Comparison of ENCODE assay signal across 15 cellular contexts in the genomic region with DNA sequence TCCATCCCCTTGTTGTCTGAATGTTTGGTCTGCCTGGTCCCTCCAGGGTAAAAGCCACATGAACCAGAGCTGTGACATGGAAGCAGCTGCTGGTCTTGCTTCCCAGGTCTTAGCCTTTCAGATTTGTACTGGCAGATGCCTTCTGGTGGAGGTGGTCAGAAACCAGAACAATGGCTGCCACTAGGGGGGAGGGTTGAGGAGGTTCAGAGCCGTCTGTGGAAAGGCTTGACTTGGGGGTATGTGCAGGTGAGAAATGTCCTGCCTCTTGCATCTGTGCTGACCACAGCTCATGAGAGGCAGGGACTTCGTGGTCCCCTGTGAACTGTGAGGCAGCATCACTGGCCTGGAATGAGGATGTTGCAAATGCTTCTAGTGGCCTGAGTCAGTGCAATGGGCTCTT.
A peak's percentile ranks its signal among the peaks of the same experiment; 100 is the strongest.
DNase-seq lines count a peak whose midpoint lies in the region; ATAC-seq and TF ChIP-seq lines count a peak whose summit lies in the region.
"Had no signal": no experiment of that assay in that cellular context is flagged by ENCODE, and none has a peak within 500 bp of the region (broad histone marks: within the 10 kb centered on the region; RNA-seq: fewer than 3 reads in every experiment).

No MANE protein-coding gene starts in this region.

- H3K27me3 Mint-ChIP-seq in GM23338 (ENCODE audit: insufficient read depth, low read depth, poor library complexity) = no peaks in the 10 kb centered on the region

- H3K27ac ChIP-seq in GM23338 (ENCODE audit: low read depth) (no peak overlapping the region), WERI-Rb-1 (no peak overlapping the region)
- H3K27ac ChIP-seq: BLaER1, SJCRH30 had no signal

- no peaks in the 10 kb centered on the region for H3K4me1 ChIP-seq in GM23338 (ENCODE audit: insufficient read depth)

- H3K9me3 ChIP-seq in WERI-Rb-1 (ENCODE audit: severe bottlenecking) = no peaks in the 10 kb centered on the region
- H3K9me3 ChIP-seq: BLaER1, SJCRH30 had no signal

- DNase-seq in AG20443 (ENCODE audit: low spot score) (peak; percentile 48), GM23338 (ENCODE audit: low spot score) (peak; percentile 2), WERI-Rb-1 (peak; percentile 11), kidney tubule cell (ENCODE audit: low spot score) (peak; percentile 61), SKM-1 treated with dmso at 0.1 percent for 144 hours (lab: John Stamatoyannopoulos, UW; ENCODE audit: unreplicated experiment) (no peak), NCI-H2196 (lab: John Stamatoyannopoulos, UW; ENCODE audit: unreplicated experiment) (no peak)
- no peak for DNase-seq in stimulated activated CD4-positive, alpha-beta T cell treated with anti-CD3 and anti-CD28 coated beads, Interleukin-1b, Interleukin-23, amount 100 ng/mL, for 48 hours
- DNase-seq in stimulated activated naive CD8-positive, alpha-beta T cell treated with anti-CD3 and anti-CD28 coated beads, Interleukin-15, Interleukin-2, amounts not matched to agents 100 U/mL and 50 U/mL, for 24 hours = no peak
- DNase-seq: CD4-positive, alpha-beta memory T cell; NCI-H187; NCI-H226; NCI-H524 treated with DMSO at 0.1 percent for 48 hours had no signal

- H4K20me1 ChIP-seq in GM23338 (replicated peaks; ENCODE audit: insufficient read depth) = no peaks in the 10 kb centered on the region
- H4K20me1 ChIP-seq: BLaER1 had no signal

- peaks cover 29% of the 10 kb centered on the region for H3K9me2 ChIP-seq in GM23338 (ENCODE audit: insufficient read depth)

- no peaks in the 10 kb centered on the region for H3K79me2 ChIP-seq in GM23338 (replicated peaks; ENCODE audit: insufficient read depth)

- H3K4me1 Mint-ChIP-seq in GM23338 = no peaks in the 10 kb centered on the region
- H3K4me1 Mint-ChIP-seq: CD4-positive, alpha-beta memory T cell had no signal

- no peak overlapping the region for H3K4me2 ChIP-seq in GM23338
- H3K4me2 ChIP-seq: BLaER1 had no signal

- no peak overlapping the region for H3K4me3 Mint-ChIP-seq in GM23338
- H3K4me3 Mint-ChIP-seq: CD4-positive, alpha-beta memory T cell had no signal

- ATAC-seq in GM23338 = no peak
- ATAC-seq in stimulated activated naive CD8-positive, alpha-beta T cell treated with anti-CD3 and anti-CD28 coated beads, Interleukin-15, Interleukin-2, amounts not matched to agents 100 U/mL and 50 U/mL, for 24 hours = no peak
- ATAC-seq: Panc1 had no signal

- H3K36me3 ChIP-seq in GM23338 (ENCODE audit: insufficient read depth) (no peaks in the 10 kb centered on the region), WERI-Rb-1 (no peaks in the 10 kb centered on the region)
- H3K36me3 ChIP-seq: BLaER1, SJCRH30 had no signal

- no peak overlapping the region for H3K27ac Mint-ChIP-seq in GM23338

- H2AFZ ChIP-seq in GM23338 = no peak overlapping the region

- H3K27me3 ChIP-seq in GM23338 (ENCODE audit: insufficient read depth) = no peaks in the 10 kb centered on the region
- H3K27me3 ChIP-seq in WERI-Rb-1 (ENCODE audit: insufficient read depth, low read depth, severe bottlenecking) = no peaks in the 10 kb centered on the region
- H3K27me3 ChIP-seq: BLaER1, SJCRH30 had no signal

- no peaks in the 10 kb centered on the region; the same call in 2 of the 3 replicates for H3K9me3 Mint-ChIP-seq in GM23338

- no peaks in the 10 kb centered on the region for H3K36me3 Mint-ChIP-seq in GM23338 (ENCODE audit: low read depth)
- H3K36me3 Mint-ChIP-seq: CD4-positive, alpha-beta memory T cell had no signal

- TF ChIP-seq CTCF in GM23338 (conservative IDR thresholded peaks at IDR 0.05; ENCODE audit: low read depth in 2 of 2) = peak in 1 of 2 experiments; percentile 35; a peak in 2 of 4 replicates
- TF ChIP-seq CTCF in WERI-Rb-1 (IDR thresholded peaks at IDR 0.05; ENCODE audit: low read depth, low read length) = no peak

- H3K4me3 ChIP-seq in GM23338 (no peak overlapping the region), WERI-Rb-1 (ENCODE audit: low read depth, low read length) (no peak overlapping the region)
- H3K4me3 ChIP-seq: BLaER1, SJCRH30 had no signal

- no peaks in the 10 kb centered on the region for H3F3A ChIP-seq in GM23338 (replicated peaks; ENCODE audit: low read depth)

TF ChIP-seq in GM23338, 12 proteins besides CTCF, POLR2A, EP300 and RAD21 (continues in another document):
- TF ChIP-seq, protein P1, sequence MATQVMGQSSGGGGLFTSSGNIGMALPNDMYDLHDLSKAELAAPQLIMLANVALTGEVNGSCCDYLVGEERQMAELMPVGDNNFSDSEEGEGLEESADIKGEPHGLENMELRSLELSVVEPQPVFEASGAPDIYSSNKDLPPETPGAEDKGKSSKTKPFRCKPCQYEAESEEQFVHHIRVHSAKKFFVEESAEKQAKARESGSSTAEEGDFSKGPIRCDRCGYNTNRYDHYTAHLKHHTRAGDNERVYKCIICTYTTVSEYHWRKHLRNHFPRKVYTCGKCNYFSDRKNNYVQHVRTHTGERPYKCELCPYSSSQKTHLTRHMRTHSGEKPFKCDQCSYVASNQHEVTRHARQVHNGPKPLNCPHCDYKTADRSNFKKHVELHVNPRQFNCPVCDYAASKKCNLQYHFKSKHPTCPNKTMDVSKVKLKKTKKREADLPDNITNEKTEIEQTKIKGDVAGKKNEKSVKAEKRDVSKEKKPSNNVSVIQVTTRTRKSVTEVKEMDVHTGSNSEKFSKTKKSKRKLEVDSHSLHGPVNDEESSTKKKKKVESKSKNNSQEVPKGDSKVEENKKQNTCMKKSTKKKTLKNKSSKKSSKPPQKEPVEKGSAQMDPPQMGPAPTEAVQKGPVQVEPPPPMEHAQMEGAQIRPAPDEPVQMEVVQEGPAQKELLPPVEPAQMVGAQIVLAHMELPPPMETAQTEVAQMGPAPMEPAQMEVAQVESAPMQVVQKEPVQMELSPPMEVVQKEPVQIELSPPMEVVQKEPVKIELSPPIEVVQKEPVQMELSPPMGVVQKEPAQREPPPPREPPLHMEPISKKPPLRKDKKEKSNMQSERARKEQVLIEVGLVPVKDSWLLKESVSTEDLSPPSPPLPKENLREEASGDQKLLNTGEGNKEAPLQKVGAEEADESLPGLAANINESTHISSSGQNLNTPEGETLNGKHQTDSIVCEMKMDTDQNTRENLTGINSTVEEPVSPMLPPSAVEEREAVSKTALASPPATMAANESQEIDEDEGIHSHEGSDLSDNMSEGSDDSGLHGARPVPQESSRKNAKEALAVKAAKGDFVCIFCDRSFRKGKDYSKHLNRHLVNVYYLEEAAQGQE (IDR thresholded peaks at IDR 0.05; ENCODE audit: unreplicated experiment) = no peak
- TF ChIP-seq, protein P2, sequence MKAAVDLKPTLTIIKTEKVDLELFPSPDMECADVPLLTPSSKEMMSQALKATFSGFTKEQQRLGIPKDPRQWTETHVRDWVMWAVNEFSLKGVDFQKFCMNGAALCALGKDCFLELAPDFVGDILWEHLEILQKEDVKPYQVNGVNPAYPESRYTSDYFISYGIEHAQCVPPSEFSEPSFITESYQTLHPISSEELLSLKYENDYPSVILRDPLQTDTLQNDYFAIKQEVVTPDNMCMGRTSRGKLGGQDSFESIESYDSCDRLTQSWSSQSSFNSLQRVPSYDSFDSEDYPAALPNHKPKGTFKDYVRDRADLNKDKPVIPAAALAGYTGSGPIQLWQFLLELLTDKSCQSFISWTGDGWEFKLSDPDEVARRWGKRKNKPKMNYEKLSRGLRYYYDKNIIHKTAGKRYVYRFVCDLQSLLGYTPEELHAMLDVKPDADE (IDR thresholded peaks at IDR 0.05) = no peak
- no peak for TF ChIP-seq JUNB (IDR thresholded peaks at IDR 0.05; ENCODE audit: unreplicated experiment)

Comparison
In these comparisons a context has a peak if more than half of its experiments do, and no peak if none do; other contexts are left out.
1. DNase-seq: peak in AG20443 (single experiment), GM23338 (single experiment), WERI-Rb-1 (single experiment) and kidney tubule cell (single experiment); none in SKM-1 treated with dmso at 0.1 percent for 144 hours (single experiment), stimulated activated CD4-positive, alpha-beta T cell treated with anti-CD3 and anti-CD28 coated beads, Interleukin-1b, Interleukin-23, amount 100 ng/mL, for 48 hours (single experiment), stimulated activated naive CD8-positive, alpha-beta T cell treated with anti-CD3 and anti-CD28 coated beads, Interleukin-15, Interleukin-2, amounts not matched to agents 100 U/mL and 50 U/mL, for 24 hours (single experiment) and NCI-H2196 (single experiment).